17 cellular contexts compared by ENCODE assay signal in genomic region chr7:78939669-78940068, GRCh38.
DNase-seq lines count a peak whose midpoint lies in the region; FAIRE-seq and TF ChIP-seq lines count a peak whose summit lies in the region.
"Had no signal": no experiment of that assay in that cellular context is flagged by ENCODE, and none has a peak within 500 bp of the region (broad histone marks: within the 10 kb centered on the region; RNA-seq: fewer than 3 reads in every experiment).

No MANE protein-coding gene starts in this region.

- no peak overlapping the region for H2AFZ ChIP-seq in GM23248

- DNase-seq in GM23248: peak; percentile 13
- peak; percentile 23 for DNase-seq in MG63
- peak; percentile 71 for DNase-seq in NCI-H345 (lab: John Stamatoyannopoulos, UW)
- DNase-seq in GM19238 (ENCODE audit: insufficient read length, low spot score): no peak
- DNase-seq in WERI-Rb-1: no peak
- DNase-seq in activated effector memory CD4-positive, alpha-beta T cell treated with anti-CD3 and anti-CD28 coated beads, Interleukin-2, amount 50 U/mL, for 16 hours: no peak
- DNase-seq in stimulated activated CD4-positive, alpha-beta T cell treated with anti-CD3 and anti-CD28 coated beads, Interleukin-1b, Interleukin-23, amount 100 ng/mL, for 48 hours: no peak
- DNase-seq: CD8-positive, alpha-beta memory T cell; KBM-7; MM.1S; NCI-H1105 treated with DMSO at 0.1 percent for 48 hours; NCI-H446; SIG-M5; T-helper 2 cell had no signal

- no peaks in the 10 kb centered on the region for H3K79me2 ChIP-seq in GM23248 (ENCODE audit: insufficient read depth)

- H3K27me3 ChIP-seq in GM23248 (replicated peaks; ENCODE audit: insufficient read depth) (no peaks in the 10 kb centered on the region), MG63 (no peaks in the 10 kb centered on the region), WERI-Rb-1 (ENCODE audit: insufficient read depth, low read depth, severe bottlenecking) (no peaks in the 10 kb centered on the region)
- H3K27me3 ChIP-seq: BLaER1 had no signal

- WGBS in GM23248 (ENCODE audit: low coverage in 1 of 2, low lambda C conversion rate in 2 of 2, missing lambda C conversion rate in 2 of 2), 2 experiments: 34 to 38% methylated on average over 4 of the region's 4 CpGs

- peak; percentile 76 for FAIRE-seq in islet of Langerhans (lab: Jason Lieb, UNC)
- FAIRE-seq: TTC549 had no signal

- H3K36me3 ChIP-seq in GM23248 (ENCODE audit: low read depth) (no peaks in the 10 kb centered on the region), MG63 (no peaks in the 10 kb centered on the region), WERI-Rb-1 (no peaks in the 10 kb centered on the region)
- H3K36me3 ChIP-seq: BLaER1 had no signal

- H3K9me2 ChIP-seq in GM23248 (ENCODE audit: insufficient read depth): no peaks in the 10 kb centered on the region

- no peaks in the 10 kb centered on the region for H3K4me1 ChIP-seq in GM23248 (ENCODE audit: insufficient read depth)
- H3K4me1 ChIP-seq: BLaER1 had no signal

- no peaks in the 10 kb centered on the region for H4K20me1 ChIP-seq in GM23248 (ENCODE audit: insufficient read depth)
- H4K20me1 ChIP-seq: BLaER1 had no signal

- H3K4me3 ChIP-seq in GM23248: no peak overlapping the region
- no peak overlapping the region for H3K4me3 ChIP-seq in MG63
- H3K4me3 ChIP-seq in WERI-Rb-1 (ENCODE audit: low read depth, low read length): no peak overlapping the region
- H3K4me3 ChIP-seq: BLaER1 had no signal

- in situ Hi-C loops in GM23248 (cut with MboI): no loop called here

- H3K27ac ChIP-seq in GM23248 (no peak overlapping the region), WERI-Rb-1 (no peak overlapping the region)
- H3K27ac ChIP-seq: BLaER1 had no signal

- H3K9ac ChIP-seq in GM23248: no peak overlapping the region
- H3K9ac ChIP-seq: BLaER1 had no signal

- H3K4me2 ChIP-seq in GM23248 (ENCODE audit: unreplicated experiment): no peak overlapping the region
- H3K4me2 ChIP-seq: BLaER1 had no signal

- H3K9me3 ChIP-seq in GM23248 (ENCODE audit: low read depth) (no peaks in the 10 kb centered on the region), MG63 (no peaks in the 10 kb centered on the region), WERI-Rb-1 (ENCODE audit: severe bottlenecking) (no peaks in the 10 kb centered on the region)
- H3K9me3 ChIP-seq: BLaER1 had no signal

- TF ChIP-seq CTCF in WERI-Rb-1 (IDR thresholded peaks at IDR 0.05; ENCODE audit: low read depth, low read length): no peak

- H3F3A ChIP-seq in GM23248 (ENCODE audit: insufficient read depth): no peaks in the 10 kb centered on the region

Comparison
In these comparisons a context has a peak if more than half of its experiments do, and no peak if none do; other contexts are left out.
1. DNase-seq: peak in GM23248 (single experiment), MG63 (single experiment) and NCI-H345 (single experiment); none in GM19238 (single experiment), WERI-Rb-1 (single experiment), activated effector memory CD4-positive, alpha-beta T cell treated with anti-CD3 and anti-CD28 coated beads, Interleukin-2, amount 50 U/mL, for 16 hours (single experiment) and stimulated activated CD4-positive, alpha-beta T cell treated with anti-CD3 and anti-CD28 coated beads, Interleukin-1b, Interleukin-23, amount 100 ng/mL, for 48 hours (single experiment).